In genomic region chr1:11592752-11593151, GRCh38 we compare ENCODE assay signal across 20 cellular contexts.
"Had no signal": no experiment of that assay in that cellular context is flagged by ENCODE, and none has a peak within 500 bp of the region (broad histone marks: within the 10 kb centered on the region; RNA-seq: fewer than 3 reads in every experiment).

No MANE protein-coding gene starts in this region.

- H3K4me3 ChIP-seq: breast epithelium, gastrocnemius medialis, lung, pancreas, right lobe of liver, smooth muscle cell, testis had no signal

- H3K9me3 ChIP-seq: breast epithelium, gastrocnemius medialis, neutrophil, pancreas, right lobe of liver, testis had no signal

- H3K27me3 ChIP-seq: pancreas, right lobe of liver, testis had no signal

- H3K4me1 ChIP-seq: breast epithelium, gastrocnemius medialis, pancreas, right lobe of liver, testis had no signal

- H3K4me2 ChIP-seq: smooth muscle cell had no signal

- H3K27ac ChIP-seq: breast epithelium, gastrocnemius medialis, neutrophil, pancreas, right lobe of liver, testis, WERI-Rb-1 had no signal

- H3K36me3 ChIP-seq: breast epithelium, gastrocnemius medialis, neutrophil, pancreas, right lobe of liver, WERI-Rb-1 had no signal

- FAIRE-seq: astrocyte, kidney, pancreas had no signal

- ATAC-seq: gastrocnemius medialis; left lobe of liver; natural killer cell treated with Interleukin-12 subunit alpha and Interleukin-12 subunit beta and Interleukin-15 and Interleukin-18, amount 100 ng/mL, for 72 hours; pancreas; right lobe of liver; stimulated activated memory B cell treated with anti-CD40 and anti-IgM and Interleukin-4, amounts not matched to agents 10 μg/mL and 1 μg/mL and 100 μg/mL, for 72 hours had no signal

- DNase-seq: activated CD4-positive, alpha-beta T cell treated with anti-CD3 and anti-CD28 coated beads for 1 hour; activated CD8-positive, alpha-beta memory T cell treated with anti-CD3 and anti-CD28 coated beads for 24 hours; activated gamma-delta T cell; cortex of kidney; gastrocnemius medialis; head of caudate nucleus; kidney; pancreas; right lobe of liver; stimulated activated CD4-positive, alpha-beta T cell treated with anti-CD3 and anti-CD28 coated beads, Interleukin-4, amount 100 ng/mL, for 24 hours; testis; WERI-Rb-1 had no signal
